Comparison of ENCODE assay signal across 16 cellular contexts in genomic region chr9:99513441-99514112, GRCh38.
DNase-seq lines count a peak whose midpoint lies in the region; ATAC-seq and TF ChIP-seq lines count a peak whose summit lies in the region.
"Had no signal": no experiment of that assay in that cellular context is flagged by ENCODE, and none has a peak within 500 bp of the region (broad histone marks: within the 10 kb centered on the region; RNA-seq: fewer than 3 reads in every experiment).

No MANE protein-coding gene starts in this region.

- H3K9me3 ChIP-seq in BE2C, result no peaks in the 10 kb centered on the region
- no peaks in the 10 kb centered on the region for H3K9me3 ChIP-seq in transverse colon
- no peaks in the 10 kb centered on the region for H3K9me3 ChIP-seq in prostate gland
- H3K9me3 ChIP-seq: testis had no signal

- peaks cover 38% of the 10 kb centered on the region for H3K4me1 Mint-ChIP-seq in memory B cell

- H3K27me3 Mint-ChIP-seq in memory B cell, result no peaks in the 10 kb centered on the region

- no peak for TF ChIP-seq EP300 in transverse colon (IDR thresholded peaks at IDR 0.05; ENCODE audit: low read depth)

- intact Hi-C loops in transverse colon (cut with DNase I; ENCODE audit: low total_unique reads) (no loop called here), prostate gland (cut with DNase I) (no loop called here)

- no peaks in the 10 kb centered on the region for H3K9me3 Mint-ChIP-seq in memory B cell
- H3K9me3 Mint-ChIP-seq: activated naive CD4-positive, alpha-beta T cell treated with anti-CD3 and anti-CD28 coated beads, Interleukin-2, amount 50 U/mL, for 72 hours; HFFc6; natural killer cell treated with Interleukin-12 subunit alpha and Interleukin-12 subunit beta and Interleukin-15 and Interleukin-18, amount 100 ng/mL, for 72 hours had no signal

- ATAC-seq in GM18907 (IDR thresholded peaks at IDR 0.05; ENCODE audit: unreplicated experiment), result peak; percentile 65
- peak; percentile 70 for ATAC-seq in GM21723 (IDR thresholded peaks at IDR 0.05; ENCODE audit: unreplicated experiment)
- peak; percentile 78 for ATAC-seq in HG03354 (IDR thresholded peaks at IDR 0.05; ENCODE audit: poor library complexity, severe bottlenecking, unreplicated experiment)
- peak; percentile 34 for ATAC-seq in memory B cell (ENCODE audit: low read depth)

- no peaks in the 10 kb centered on the region for H3K27me3 ChIP-seq in BE2C
- H3K27me3 ChIP-seq in transverse colon, result no peaks in the 10 kb centered on the region
- H3K27me3 ChIP-seq in prostate gland (replicated peaks; ENCODE audit: insufficient read depth), result no peaks in the 10 kb centered on the region
- H3K27me3 ChIP-seq: testis had no signal

- no peak overlapping the region for H3K4me3 Mint-ChIP-seq in memory B cell
- H3K4me3 Mint-ChIP-seq: HFFc6; natural killer cell treated with Interleukin-12 subunit alpha and Interleukin-12 subunit beta and Interleukin-15 and Interleukin-18, amount 100 ng/mL, for 72 hours had no signal

- H3K4me3 ChIP-seq in BE2C (ENCODE audit: low read depth, low read length), result no peak overlapping the region
- H3K4me3 ChIP-seq in transverse colon, result no peak overlapping the region
- H3K4me3 ChIP-seq in prostate gland, result no peak overlapping the region
- H3K4me3 ChIP-seq: testis had no signal

- in situ Hi-C loops in transverse colon (cut with MboI; ENCODE audit: low pct_ligation_motif_present in 1 of 4, low pct_unique_long_range_greater_than_20kb in 1 of 4, low sequenced_read_pairs in 3 of 4), result loop anchor here in 1 of 4 donors (25.0 kb wide), 1 partner anchor 101 kb away; no protein-coding TSS in a partner anchor

- H3K4me1 ChIP-seq in BE2C (peaks cover 21% of the 10 kb centered on the region), transverse colon (no peaks in the 10 kb centered on the region), prostate gland (replicated peaks) (no peaks in the 10 kb centered on the region)
- H3K4me1 ChIP-seq: testis had no signal

- no peak for TF ChIP-seq CTCF in BE2C (IDR thresholded peaks at IDR 0.05; ENCODE audit: low read depth, low read length)
- no peak for TF ChIP-seq CTCF in transverse colon (IDR thresholded peaks at IDR 0.05)
- no peak for TF ChIP-seq CTCF in prostate gland (IDR thresholded peaks at IDR 0.05)

- WGBS in transverse colon (ENCODE audit: low coverage in 1 of 2), 2 donors, result 20 to 63% methylated on average over 1 to 2 of the region's 2 CpGs
- WGBS in prostate gland, result 74% methylated on average over 2 of the region's 2 CpGs

- peak overlapping the region; percentile 7 for H3K27ac Mint-ChIP-seq in memory B cell
- H3K27ac Mint-ChIP-seq: activated naive CD4-positive, alpha-beta T cell treated with anti-CD3 and anti-CD28 coated beads, Interleukin-2, amount 50 U/mL, for 72 hours; HFFc6; natural killer cell treated with Interleukin-12 subunit alpha and Interleukin-12 subunit beta and Interleukin-15 and Interleukin-18, amount 100 ng/mL, for 72 hours had no signal

- DNase-seq in memory B cell (ENCODE audit: low spot score in 2 of 2), result no peak
- no peak for DNase-seq in BE2C
- DNase-seq in GDM1 (lab: John Stamatoyannopoulos, UW), result no peak
- DNase-seq in transverse colon, result no peak
- DNase-seq in prostate gland (ENCODE audit: low spot score), result no peak
- DNase-seq: activated CD4-positive, CD25-positive, alpha-beta regulatory T cell; DND-41; effector CD8-positive, alpha-beta T cell; HFFc6; NCI-H1105 treated with DMSO at 0.1 percent for 48 hours; testis had no signal

- TF ChIP-seq POLR2A in transverse colon (IDR thresholded peaks at IDR 0.05) (no peak), prostate gland (IDR thresholded peaks at IDR 0.05) (no peak)

- no peak overlapping the region for H3K27ac ChIP-seq in transverse colon
- H3K27ac ChIP-seq in prostate gland, result no peak overlapping the region
- H3K27ac ChIP-seq: testis had no signal

- H3K36me3 ChIP-seq in BE2C (no peaks in the 10 kb centered on the region), transverse colon (no peaks in the 10 kb centered on the region), prostate gland (no peaks in the 10 kb centered on the region)

- H3K36me3 Mint-ChIP-seq in memory B cell, result no peaks in the 10 kb centered on the region
- H3K36me3 Mint-ChIP-seq: activated naive CD4-positive, alpha-beta T cell treated with anti-CD3 and anti-CD28 coated beads, Interleukin-2, amount 50 U/mL, for 72 hours; natural killer cell treated with Interleukin-12 subunit alpha and Interleukin-12 subunit beta and Interleukin-15 and Interleukin-18, amount 100 ng/mL, for 72 hours had no signal
